ENCODE assay signal across 3 cellular contexts in the genomic region with DNA sequence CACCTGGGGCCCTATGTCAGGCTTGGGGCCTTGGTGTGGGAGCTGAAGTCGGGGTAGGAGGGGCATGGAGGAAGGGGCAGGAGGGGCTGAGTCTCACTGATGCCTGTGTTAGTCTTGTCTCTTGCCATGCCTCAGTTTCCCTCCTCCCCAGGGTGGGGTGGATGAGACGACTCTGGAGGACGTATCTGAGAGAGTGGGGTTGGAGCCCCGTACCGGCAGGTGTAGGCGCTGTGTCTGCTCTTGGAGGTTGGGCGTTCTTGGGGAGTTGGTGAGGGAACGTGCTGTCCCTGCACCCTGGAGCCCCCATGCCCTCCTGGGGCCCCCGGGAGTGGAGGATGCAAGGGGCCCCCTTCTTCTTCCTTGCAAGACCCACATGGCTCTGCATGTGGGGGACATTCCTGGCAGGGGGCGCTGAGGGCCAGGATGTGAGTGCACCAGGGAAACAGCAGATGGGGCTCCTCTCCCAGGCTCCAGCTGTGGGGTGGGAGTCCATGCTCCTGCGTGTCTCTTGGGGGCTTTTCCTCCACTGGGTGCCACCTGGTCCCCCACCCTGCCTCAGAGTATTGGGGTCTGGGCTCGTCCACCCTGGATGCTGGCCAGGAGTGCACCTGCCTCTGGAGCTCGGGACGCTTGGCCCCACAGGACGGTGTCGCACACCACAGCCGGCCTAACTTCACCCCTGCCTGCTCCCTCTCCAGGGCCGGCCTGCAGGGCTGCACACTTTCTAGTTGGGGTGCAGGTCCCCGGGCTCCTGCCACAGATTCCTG.
TF ChIP-seq lines count a peak whose summit lies in the region.

No MANE protein-coding gene starts in this region.

TF ChIP-seq in SK-N-SH, 30 proteins besides CTCF, POLR2A, EP300 and RAD21:
- TF ChIP-seq, protein P1, sequence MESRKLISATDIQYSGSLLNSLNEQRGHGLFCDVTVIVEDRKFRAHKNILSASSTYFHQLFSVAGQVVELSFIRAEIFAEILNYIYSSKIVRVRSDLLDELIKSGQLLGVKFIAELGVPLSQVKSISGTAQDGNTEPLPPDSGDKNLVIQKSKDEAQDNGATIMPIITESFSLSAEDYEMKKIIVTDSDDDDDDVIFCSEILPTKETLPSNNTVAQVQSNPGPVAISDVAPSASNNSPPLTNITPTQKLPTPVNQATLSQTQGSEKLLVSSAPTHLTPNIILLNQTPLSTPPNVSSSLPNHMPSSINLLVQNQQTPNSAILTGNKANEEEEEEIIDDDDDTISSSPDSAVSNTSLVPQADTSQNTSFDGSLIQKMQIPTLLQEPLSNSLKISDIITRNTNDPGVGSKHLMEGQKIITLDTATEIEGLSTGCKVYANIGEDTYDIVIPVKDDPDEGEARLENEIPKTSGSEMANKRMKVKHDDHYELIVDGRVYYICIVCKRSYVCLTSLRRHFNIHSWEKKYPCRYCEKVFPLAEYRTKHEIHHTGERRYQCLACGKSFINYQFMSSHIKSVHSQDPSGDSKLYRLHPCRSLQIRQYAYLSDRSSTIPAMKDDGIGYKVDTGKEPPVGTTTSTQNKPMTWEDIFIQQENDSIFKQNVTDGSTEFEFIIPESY (IDR thresholded peaks at IDR 0.05; ENCODE audit: borderline replicate concordance, low read depth), result no peak
- peak; percentile 49; the same call in 1 of the 2 replicates for TF ChIP-seq SMC3 (IDR thresholded peaks at IDR 0.05; ENCODE audit: low read depth, low read length)

TF ChIP-seq in SK-N-SH treated with all-trans-retinoic acid at 6 μM for 48 hours, 23 proteins besides CTCF, POLR2A, EP300 and RAD21:
- TF ChIP-seq GLIS3 (CRISPR knock-in tag; IDR thresholded peaks at IDR 0.05) (no peak), PPARA (CRISPR knock-in tag; IDR thresholded peaks at IDR 0.05; ENCODE audit: borderline replicate concordance) (no peak), SNAI2 (CRISPR knock-in tag; IDR thresholded peaks at IDR 0.05) (no peak), BACH2 (CRISPR knock-in tag; IDR thresholded peaks at IDR 0.05; ENCODE audit: borderline replicate concordance) (no peak), ZNF70 (CRISPR knock-in tag; IDR thresholded peaks at IDR 0.05) (no peak), RARB (CRISPR knock-in tag; IDR thresholded peaks at IDR 0.05) (no peak), ZFP3 (CRISPR knock-in tag; IDR thresholded peaks at IDR 0.05) (no peak), ESRRG (CRISPR knock-in tag; IDR thresholded peaks at IDR 0.05) (no peak)

TF ChIP-seq in endothelial cell of umbilical vein, 7 proteins besides CTCF, POLR2A, EP300 and RAD21:
- TF ChIP-seq, protein P2, sequence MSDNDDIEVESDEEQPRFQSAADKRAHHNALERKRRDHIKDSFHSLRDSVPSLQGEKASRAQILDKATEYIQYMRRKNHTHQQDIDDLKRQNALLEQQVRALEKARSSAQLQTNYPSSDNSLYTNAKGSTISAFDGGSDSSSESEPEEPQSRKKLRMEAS (IDR thresholded peaks at IDR 0.05; ENCODE audit: insufficient read depth, insufficient read length), result no peak
- TF ChIP-seq EZH2 (IDR thresholded peaks at IDR 0.05; ENCODE audit: borderline replicate concordance, low read depth, low read length, severe bottlenecking), result no peak
- TF ChIP-seq FOS (IDR thresholded peaks at IDR 0.05; ENCODE audit: borderline replicate concordance, insufficient read depth, low read length), result no peak
- no peak for TF ChIP-seq GATA2 (IDR thresholded peaks at IDR 0.05; ENCODE audit: insufficient read depth, insufficient read length, low read depth, low read length)
- no peak for TF ChIP-seq POLR2AphosphoS5 (IDR thresholded peaks at IDR 0.05; ENCODE audit: insufficient read depth, low read depth, low read length)
- TF ChIP-seq JUN (IDR thresholded peaks at IDR 0.05; ENCODE audit: borderline replicate concordance, insufficient read depth, insufficient read length, low read depth), result no peak
- TF ChIP-seq MYC (IDR thresholded peaks at IDR 0.05; ENCODE audit: low read depth, low read length), result no peak
